Comparison of ENCODE assay signal across 11 cellular contexts in the genomic region with DNA sequence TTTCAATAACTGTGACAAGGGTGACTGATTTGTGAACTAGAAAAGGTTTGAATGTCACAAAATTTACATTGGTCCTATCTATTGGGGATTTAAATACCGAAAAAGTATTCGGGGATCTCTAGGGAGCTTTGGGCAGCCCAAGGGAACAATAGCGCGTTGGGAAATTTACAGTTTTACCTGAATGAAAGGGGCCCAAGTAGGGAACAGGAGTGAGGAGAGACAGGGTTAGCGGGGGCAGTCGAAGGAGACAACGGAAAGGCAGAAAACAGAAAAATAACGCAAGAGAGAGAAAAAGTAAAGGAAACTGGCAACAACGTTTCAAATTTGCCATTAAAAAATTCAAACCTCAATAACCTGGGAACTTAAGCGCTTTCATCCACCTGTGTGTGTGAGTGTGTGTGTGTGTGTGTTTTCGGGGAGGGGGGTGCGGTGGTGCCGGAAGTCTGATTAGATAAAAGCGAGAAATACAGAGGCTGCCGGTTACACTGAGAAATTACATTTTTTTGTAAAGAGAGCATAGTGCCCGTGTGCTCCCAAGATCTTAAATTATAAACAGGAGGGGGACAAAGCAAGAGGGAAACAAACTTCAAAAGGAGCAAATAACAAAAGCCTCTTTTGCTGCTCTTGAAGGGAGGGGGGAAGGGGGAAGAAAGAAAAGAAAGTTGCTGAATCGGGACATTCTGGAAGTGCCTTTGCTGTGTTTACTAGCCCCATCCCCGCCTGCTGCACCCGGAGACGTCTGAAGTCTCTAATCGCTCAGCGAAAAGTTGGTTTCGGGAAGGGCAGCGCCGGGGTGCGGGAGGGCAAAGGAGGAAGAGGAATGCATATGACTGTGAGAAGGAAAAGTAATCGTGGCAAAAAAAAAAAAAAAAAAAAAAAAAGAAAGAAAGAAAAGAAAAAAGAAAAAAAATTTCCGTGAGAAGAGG. TPM values are rescaled to one million over a fixed set of nuclear protein-coding genes. Genes with fewer than 3 reads are reported as not detected.
DNase-seq lines count a peak whose midpoint lies in the region; ATAC-seq lines count a peak whose summit lies in the region.
"Had no signal": no experiment of that assay in that cellular context is flagged by ENCODE, and none has a peak within 500 bp of the region (broad histone marks: within the 10 kb centered on the region; RNA-seq: fewer than 3 reads in every experiment).

No MANE protein-coding gene starts in this region.

- POLR2A ChIA-PET in CD4-positive, alpha-beta memory T cell (lab: Charles Lee; ENCODE audit: partially characterized antibody) = no interaction called here

- intact Hi-C loops in CD4-positive, alpha-beta memory T cell (cut with micrococcal nuclease) = no loop called here

- peak overlapping the region in 2 of 7 donors; percentile 14 to 73 for H3K27ac Mint-ChIP-seq in CD4-positive, alpha-beta memory T cell
- H3K27ac Mint-ChIP-seq in central memory CD8-positive, alpha-beta T cell (ENCODE audit: low read depth) = peak overlapping the region; percentile 84
- peak overlapping the region in 1 of 2 donors; percentile 55 for H3K27ac Mint-ChIP-seq in natural killer cell treated with Interleukin-12 subunit alpha and Interleukin-12 subunit beta and Interleukin-15 and Interleukin-18, amount 100 ng/mL, for 72 hours

- H3K9me3 Mint-ChIP-seq in CD4-positive, alpha-beta memory T cell = peaks cover 0 to 52% (median 36%) of the 10 kb centered on the region in 8 donors
- H3K9me3 Mint-ChIP-seq in central memory CD8-positive, alpha-beta T cell = peaks cover 10% of the 10 kb centered on the region
- peaks cover 7% of the 10 kb centered on the region for H3K9me3 Mint-ChIP-seq in natural killer cell treated with Interleukin-12 subunit alpha and Interleukin-12 subunit beta and Interleukin-15 and Interleukin-18, amount 100 ng/mL, for 72 hours

- H3K4me1 ChIP-seq in CD4-positive, alpha-beta memory T cell (ENCODE audit: insufficient read depth, low read length) = peaks cover 5% of the 10 kb centered on the region
- H3K4me1 ChIP-seq in HUES48 (ENCODE audit: control insufficient read depth, insufficient read depth, low read length) = peaks cover 59% of the 10 kb centered on the region

- peaks cover 45 to 65% of the 10 kb centered on the region in 2 donors for H3K27me3 Mint-ChIP-seq in CD4-positive, alpha-beta memory T cell
- H3K27me3 Mint-ChIP-seq in central memory CD8-positive, alpha-beta T cell = peaks cover 90% of the 10 kb centered on the region
- H3K27me3 Mint-ChIP-seq in natural killer cell treated with Interleukin-12 subunit alpha and Interleukin-12 subunit beta and Interleukin-15 and Interleukin-18, amount 100 ng/mL, for 72 hours = peaks cover 56 to 68% of the 10 kb centered on the region in 2 donors

- peaks cover 45% of the 10 kb centered on the region for H3K27me3 ChIP-seq in CD4-positive, alpha-beta memory T cell (ENCODE audit: insufficient read depth, low read length)
- H3K27me3 ChIP-seq in HUES48 (ENCODE audit: control insufficient read depth, insufficient read depth, low read length) = peaks cover 100% of the 10 kb centered on the region

- no peaks in the 10 kb centered on the region for H3K9me3 ChIP-seq in CD4-positive, alpha-beta memory T cell (ENCODE audit: control insufficient read depth in 1 of 2, low read length in 2 of 2)
- no peaks in the 10 kb centered on the region for H3K9me3 ChIP-seq in HUES48 (ENCODE audit: control insufficient read depth, insufficient read depth, low read length)

- H3K4me1 Mint-ChIP-seq in CD4-positive, alpha-beta memory T cell = peaks cover 10 to 28% (median 17%) of the 10 kb centered on the region in 4 donors
- peaks cover 5% of the 10 kb centered on the region for H3K4me1 Mint-ChIP-seq in central memory CD8-positive, alpha-beta T cell
- H3K4me1 Mint-ChIP-seq in natural killer cell treated with Interleukin-12 subunit alpha and Interleukin-12 subunit beta and Interleukin-15 and Interleukin-18, amount 100 ng/mL, for 72 hours (ENCODE audit: low read depth in 2 of 2) = peaks cover 10 to 20% of the 10 kb centered on the region in 2 donors

- ATAC-seq in central memory CD8-positive, alpha-beta T cell (replicated peaks; ENCODE audit: extremely low read depth, poor library complexity, severe bottlenecking) = no peak
- no peak for ATAC-seq in natural killer cell treated with Interleukin-12 subunit alpha and Interleukin-12 subunit beta and Interleukin-15 and Interleukin-18, amount 100 ng/mL, for 72 hours

- H3K27ac ChIP-seq in CD4-positive, alpha-beta memory T cell (ENCODE audit: low read depth, low read length) = no peak overlapping the region
- H3K27ac ChIP-seq in HUES48 (ENCODE audit: low read depth, low read length) = no peak overlapping the region

- H3K36me3 ChIP-seq in CD4-positive, alpha-beta memory T cell (ENCODE audit: insufficient read depth, low read length) = no peaks in the 10 kb centered on the region
- H3K36me3 ChIP-seq in HUES48 (ENCODE audit: control insufficient read depth, insufficient read depth, low read length) = no peaks in the 10 kb centered on the region

- CTCF ChIA-PET in CD4-positive, alpha-beta memory T cell (lab: Charles Lee; ENCODE audit: partially characterized antibody) = no interaction called here

- H3K36me3 Mint-ChIP-seq in CD4-positive, alpha-beta memory T cell = peaks cover 2 to 14% of the 10 kb centered on the region in 2 donors
- H3K36me3 Mint-ChIP-seq in central memory CD8-positive, alpha-beta T cell (ENCODE audit: insufficient read depth) = peaks cover 11% of the 10 kb centered on the region
- peaks cover 34% of the 10 kb centered on the region for H3K36me3 Mint-ChIP-seq in natural killer cell treated with Interleukin-12 subunit alpha and Interleukin-12 subunit beta and Interleukin-15 and Interleukin-18, amount 100 ng/mL, for 72 hours

- no peak overlapping the region for H3K4me3 ChIP-seq in CD4-positive, alpha-beta memory T cell (ENCODE audit: low read length in 2 of 2)
- H3K4me3 ChIP-seq in HUES48 (ENCODE audit: low read depth, low read length) = peak overlapping the region; percentile 61

- H3K9ac ChIP-seq in HUES48 (ENCODE audit: low read depth, low read length) = no peak overlapping the region

- H3K4me3 Mint-ChIP-seq in CD4-positive, alpha-beta memory T cell = peak overlapping the region in 6 of 8 donors; percentile 25 to 62 (median 52)
- H3K4me3 Mint-ChIP-seq in central memory CD8-positive, alpha-beta T cell = peak overlapping the region; percentile 20
- H3K4me3 Mint-ChIP-seq in natural killer cell treated with Interleukin-12 subunit alpha and Interleukin-12 subunit beta and Interleukin-15 and Interleukin-18, amount 100 ng/mL, for 72 hours = peak overlapping the region; percentile 7

- DNase-seq in CD4-positive, alpha-beta memory T cell = no peak
- DNase-seq in central memory CD8-positive, alpha-beta T cell (ENCODE audit: low spot score in 2 of 2) = no peak
- no peak for DNase-seq in natural killer cell treated with Interleukin-12 subunit alpha and Interleukin-12 subunit beta and Interleukin-15 and Interleukin-18, amount 100 ng/mL, for 72 hours (ENCODE audit: low spot score)
- no peak for DNase-seq in COLO668 (lab: John Stamatoyannopoulos, UW; ENCODE audit: unreplicated experiment)
- no peak for DNase-seq in NCI-H1092 (lab: John Stamatoyannopoulos, UW)
- no peak for DNase-seq in activated effector memory CD4-positive, alpha-beta T cell treated with anti-CD3 and anti-CD28 coated beads, Interleukin-2, amount 50 U/mL, for 16 hours
- DNase-seq in inferior parietal cortex (ENCODE audit: extremely low spot score) = no peak
- DNase-seq: cortex of kidney, DND-41, NCI-H2081 treated with DMSO at 0.1 percent for 48 hours had no signal

RNA-seq across cellular contexts. Expression of a gene that starts 0.7 kb away (rescaled TPM):
- not detected for total RNA-seq in CD4-positive, alpha-beta memory T cell
- polyA plus RNA-seq in CD4-positive, alpha-beta memory T cell = not detected
- not detected for total RNA-seq in natural killer cell treated with Interleukin-12 subunit alpha and Interleukin-12 subunit beta and Interleukin-15 and Interleukin-18, amount 100 ng/mL, for 72 hours

RNA-seq across cellular contexts. Expression of a gene that starts 2.1 kb away (rescaled TPM):
- total RNA-seq in CD4-positive, alpha-beta memory T cell = not detected
- not detected for polyA plus RNA-seq in CD4-positive, alpha-beta memory T cell
- not detected for total RNA-seq in natural killer cell treated with Interleukin-12 subunit alpha and Interleukin-12 subunit beta and Interleukin-15 and Interleukin-18, amount 100 ng/mL, for 72 hours
